Comparison of ENCODE assay signal across 28 cellular contexts in genomic region chr9:91328186-91328585, GRCh38.
"Had no signal": no experiment of that assay in that cellular context is flagged by ENCODE, and none has a peak within 500 bp of the region (broad histone marks: within the 10 kb centered on the region; RNA-seq: fewer than 3 reads in every experiment).

No MANE protein-coding gene starts in this region.

- H3K27me3 Mint-ChIP-seq: activated CD4-positive, alpha-beta memory T cell treated with anti-CD3 and anti-CD28 coated beads, Interleukin-2, amount 10 ng/mL, durations not matched to agents 7 days and 5 days; activated CD4-positive, alpha-beta T cell treated with anti-CD3 and anti-CD28 coated beads, Interleukin-2, amount 10 ng/mL, durations not matched to agents 7 days and 5 days; activated naive CD4-positive, alpha-beta T cell treated with anti-CD3 and anti-CD28 coated beads, Interleukin-2, amount 10 ng/mL, durations not matched to agents 7 days and 5 days; activated naive CD8-positive, alpha-beta T cell treated with anti-CD3 and anti-CD28 coated beads, Interleukin-2, amount 10 ng/mL, durations not matched to agents 7 days and 5 days; activated T-cell treated with anti-CD3 and anti-CD28 coated beads, Interleukin-2, amount 50 U/mL, for 24 hours; dendritic cell treated with granulocyte-macrophage colony-stimulating factor and Interleukin-4, amounts not matched to agents 40 ng/mL and 50 ng/mL, for 4 days; naive B cell; stimulated activated naive CD8-positive, alpha-beta T cell treated with anti-CD3 and anti-CD28 coated beads, Interleukin-15, Interleukin-2, amounts not matched to agents 100 ng/mL and 50 ng/mL, for 24 hours had no signal

- H3K4me1 Mint-ChIP-seq: activated CD4-positive, alpha-beta memory T cell treated with anti-CD3 and anti-CD28 coated beads, Interleukin-2, amount 10 ng/mL, durations not matched to agents 7 days and 5 days; activated naive CD4-positive, alpha-beta T cell treated with anti-CD3 and anti-CD28 coated beads, Interleukin-2, amount 10 ng/mL, durations not matched to agents 7 days and 5 days had no signal

- H3K4me3 Mint-ChIP-seq: activated CD4-positive, alpha-beta memory T cell treated with anti-CD3 and anti-CD28 coated beads, Interleukin-2, amount 10 ng/mL, durations not matched to agents 7 days and 5 days; activated CD4-positive, alpha-beta T cell treated with anti-CD3 and anti-CD28 coated beads, Interleukin-2, amount 10 ng/mL, durations not matched to agents 7 days and 5 days; activated naive CD4-positive, alpha-beta T cell treated with anti-CD3 and anti-CD28 coated beads, Interleukin-2, amount 10 ng/mL, durations not matched to agents 7 days and 5 days; activated naive CD8-positive, alpha-beta T cell treated with anti-CD3 and anti-CD28 coated beads, Interleukin-2, amount 10 ng/mL, durations not matched to agents 7 days and 5 days; activated T-cell treated with anti-CD3 and anti-CD28 coated beads, Interleukin-2, amount 50 U/mL, for 24 hours; dendritic cell treated with granulocyte-macrophage colony-stimulating factor and Interleukin-4, amounts not matched to agents 40 ng/mL and 50 ng/mL, for 4 days; naive B cell; stimulated activated naive CD8-positive, alpha-beta T cell treated with anti-CD3 and anti-CD28 coated beads, Interleukin-15, Interleukin-2, amounts not matched to agents 100 ng/mL and 50 ng/mL, for 24 hours; T-helper 2 cell treated with Interferon-gamma antibody and Interleukin-4, amounts not matched to agents 5 μg/mL and 100 μg/mL, for 36 hours had no signal

- H3K9me3 ChIP-seq: esophagus squamous epithelium, gastroesophageal sphincter, thyroid gland, upper lobe of right lung had no signal

- H3K27ac ChIP-seq: breast epithelium, epithelial cell of prostate, esophagus squamous epithelium, gastroesophageal sphincter, hepatocyte, thyroid gland, upper lobe of right lung had no signal

- H3K36me3 ChIP-seq: breast epithelium had no signal

- H2AFZ ChIP-seq: hepatocyte had no signal

- H3K27me3 ChIP-seq: breast epithelium, esophagus squamous epithelium, gastroesophageal sphincter, hepatocyte, thyroid gland, upper lobe of right lung had no signal

- H3K4me3 ChIP-seq: breast epithelium, esophagus squamous epithelium, gastroesophageal sphincter, hepatocyte, thyroid gland, upper lobe of right lung had no signal

- H3K27ac Mint-ChIP-seq: activated CD4-positive, alpha-beta memory T cell treated with anti-CD3 and anti-CD28 coated beads, Interleukin-2, amount 10 ng/mL, durations not matched to agents 7 days and 5 days; activated CD4-positive, alpha-beta T cell treated with anti-CD3 and anti-CD28 coated beads, Interleukin-2, amount 10 ng/mL, durations not matched to agents 7 days and 5 days; activated naive CD4-positive, alpha-beta T cell treated with anti-CD3 and anti-CD28 coated beads, Interleukin-2, amount 10 ng/mL, durations not matched to agents 7 days and 5 days; activated naive CD8-positive, alpha-beta T cell treated with anti-CD3 and anti-CD28 coated beads, Interleukin-2, amount 10 ng/mL, durations not matched to agents 7 days and 5 days; activated T-cell treated with anti-CD3 and anti-CD28 coated beads, Interleukin-2, amount 50 U/mL, for 24 hours; stimulated activated naive CD8-positive, alpha-beta T cell treated with anti-CD3 and anti-CD28 coated beads, Interleukin-15, Interleukin-2, amounts not matched to agents 100 ng/mL and 50 ng/mL, for 24 hours; T-helper 2 cell treated with Interferon-gamma antibody and Interleukin-4, amounts not matched to agents 5 μg/mL and 100 μg/mL, for 36 hours had no signal

- ATAC-seq: gastroesophageal sphincter, left colon, right cardiac atrium, upper lobe of right lung had no signal

- H3K4me1 ChIP-seq: breast epithelium, esophagus squamous epithelium, thyroid gland, upper lobe of right lung had no signal

- DNase-seq: activated CD4-positive, alpha-beta memory T cell treated with anti-CD3 and anti-CD28 coated beads, Interleukin-2, amount 10 ng/mL, durations not matched to agents 7 days and 5 days; activated CD4-positive, alpha-beta T cell treated with anti-CD3 and anti-CD28 coated beads for 1 hour; activated CD4-positive, alpha-beta T cell treated with anti-CD3 and anti-CD28 coated beads, Interleukin-2, amount 10 ng/mL, durations not matched to agents 7 days and 5 days; activated CD8-positive, alpha-beta memory T cell treated with anti-CD3 and anti-CD28 coated beads, Interleukin-2, amount 50 U/mL, for 48 hours; activated gamma-delta T cell; activated naive CD4-positive, alpha-beta T cell treated with anti-CD3 and anti-CD28 coated beads, Interleukin-2, amount 10 ng/mL, durations not matched to agents 7 days and 5 days; activated naive CD8-positive, alpha-beta T cell treated with anti-CD3 and anti-CD28 coated beads, Interleukin-2, amount 10 ng/mL, durations not matched to agents 7 days and 5 days; activated T-cell treated with anti-CD3 and anti-CD28 coated beads, Interleukin-2, amount 50 U/mL, for 24 hours; central memory CD4-positive, alpha-beta T cell; esophagus squamous epithelium; kidney; left colon; mammary epithelial cell; naive B cell; nucleus accumbens; stimulated activated CD4-positive, alpha-beta T cell treated with anti-CD3 and anti-CD28 coated beads, Interleukin-2, amount 100 ng/mL, for 48 hours; substantia nigra; T-helper 1 cell; upper lobe of right lung had no signal

- H3K4me2 ChIP-seq: hepatocyte had no signal

- H3K79me2 ChIP-seq: hepatocyte had no signal
